12 cellular contexts compared by ENCODE assay signal in the genomic region with DNA sequence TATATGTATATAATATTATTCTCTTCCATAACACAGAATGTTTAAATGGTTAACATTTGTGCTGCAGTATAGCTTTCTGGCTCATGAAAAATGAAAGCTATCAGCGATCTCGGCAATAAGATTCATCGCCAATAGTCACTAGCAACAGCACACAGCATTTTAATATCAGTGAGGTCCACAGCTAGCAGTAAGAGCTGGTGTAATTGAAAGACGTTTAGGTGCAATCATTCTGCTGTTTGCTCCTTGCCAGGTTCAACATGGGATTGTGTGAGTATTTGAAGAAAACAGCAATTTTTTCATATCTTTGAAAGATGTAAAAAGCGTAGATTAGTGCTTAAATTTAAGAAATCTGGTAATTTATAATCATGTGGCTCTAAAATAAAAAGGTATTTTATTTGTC. TPM values are rescaled to one million over a fixed set of nuclear protein-coding genes. Genes with fewer than 3 reads are reported as not detected.
DNase-seq lines count a peak whose midpoint lies in the region; ATAC-seq and TF ChIP-seq lines count a peak whose summit lies in the region.
"Had no signal": no experiment of that assay in that cellular context is flagged by ENCODE, and none has a peak within 500 bp of the region (broad histone marks: within the 10 kb centered on the region; RNA-seq: fewer than 3 reads in every experiment).

No MANE protein-coding gene starts in this region.

- TF ChIP-seq CTCF in brain (conservative IDR thresholded peaks at IDR 0.05) (no peak), RWPE1 (conservative IDR thresholded peaks at IDR 0.05; ENCODE audit: low read depth) (no peak)

- peak overlapping the region; percentile 83 to 98 (median 94) for H3K27ac Mint-ChIP-seq in brain
- H3K27ac Mint-ChIP-seq: B cell had no signal

- CTCF ChIA-PET in RWPE1 (lab: Yijun Ruan, JAX), result no interaction called here

- no peak overlapping the region for H3K27ac ChIP-seq in RWPE1
- H3K27ac ChIP-seq: left lung, skin epidermis had no signal

- no peaks in the 10 kb centered on the region for H3K27me3 Mint-ChIP-seq in activated T-cell treated with anti-CD3 and anti-CD28 coated beads, Interleukin-2, amount 50 U/mL, for 4 hours (ENCODE audit: low read depth)
- no peaks in the 10 kb centered on the region for H3K27me3 Mint-ChIP-seq in brain
- H3K27me3 Mint-ChIP-seq: B cell had no signal

- peaks cover 3% of the 10 kb centered on the region for H3K36me3 Mint-ChIP-seq in activated T-cell treated with anti-CD3 and anti-CD28 coated beads, Interleukin-2, amount 50 U/mL, for 4 hours (ENCODE audit: insufficient read depth)
- H3K36me3 Mint-ChIP-seq in brain, result peaks cover 2% of the 10 kb centered on the region

- no peak for ATAC-seq in activated T-cell treated with anti-CD3 and anti-CD28 coated beads, Interleukin-2, amount 50 U/mL, for 4 hours
- ATAC-seq: left lung had no signal

- H3K4me3 Mint-ChIP-seq in activated T-cell treated with anti-CD3 and anti-CD28 coated beads, Interleukin-2, amount 50 U/mL, for 4 hours, result peak overlapping the region; percentile 45
- H3K4me3 Mint-ChIP-seq in brain, result peak overlapping the region; percentile 76 to 84 (median 78)

- H3K9me3 Mint-ChIP-seq in activated T-cell treated with anti-CD3 and anti-CD28 coated beads, Interleukin-2, amount 50 U/mL, for 4 hours, result no peaks in the 10 kb centered on the region
- H3K9me3 Mint-ChIP-seq in brain, result peaks cover 0 to 12% (median 11%) of the 10 kb centered on the region in 5 experiments

- POLR2A ChIA-PET in RWPE1 (lab: Yijun Ruan, JAX; ENCODE audit: low non-redundant PET), result no interaction called here

- no peak for DNase-seq in activated T-cell treated with anti-CD3 and anti-CD28 coated beads, Interleukin-2, amount 50 U/mL, for 4 hours
- DNase-seq in activated T-cell treated with anti-CD3 and anti-CD28 coated beads, Interleukin-2, amount 50 U/mL, for 48 hours, result no peak
- DNase-seq in NCI-H526 treated with DMSO at 0.1 percent for 48 hours (lab: John Stamatoyannopoulos, UW), result peak; percentile 65
- peak; percentile 49 for DNase-seq in putamen (ENCODE audit: low spot score)
- DNase-seq in AG08396 (ENCODE audit: low spot score), result no peak
- no peak for DNase-seq in RWPE1 (ENCODE audit: low spot score)
- no peak for DNase-seq in HUDEP-2 (lab: John Stamatoyannopoulos, UW; ENCODE audit: unreplicated experiment in 76 of 76)
- DNase-seq: Kasumi-1, left lung had no signal

- peaks cover 71% of the 10 kb centered on the region for H3K4me1 Mint-ChIP-seq in activated T-cell treated with anti-CD3 and anti-CD28 coated beads, Interleukin-2, amount 50 U/mL, for 4 hours (ENCODE audit: low read depth)
- H3K4me1 Mint-ChIP-seq in brain, result peaks cover 41% of the 10 kb centered on the region

RNA-seq across cellular contexts. Expression of a gene that starts 20.1 kb away (rescaled TPM):
- 10 to 100 TPM; 14.6 to 17.4 (median 15.0) TPM for total RNA-seq in activated T-cell treated with anti-CD3 and anti-CD28 coated beads, Interleukin-2, amount 50 U/mL, for 4 hours
- 25.4 TPM for polyA plus RNA-seq in brain (ENCODE audit: insufficient read depth, low read depth, low replicate concordance)

Comparison
In these comparisons a context has a peak if more than half of its experiments do, and no peak if none do; other contexts are left out.
1. DNase-seq: peak in NCI-H526 treated with DMSO at 0.1 percent for 48 hours (single experiment) and putamen (single experiment); none in activated T-cell treated with anti-CD3 and anti-CD28 coated beads, Interleukin-2, amount 50 U/mL, for 4 hours (single experiment), activated T-cell treated with anti-CD3 and anti-CD28 coated beads, Interleukin-2, amount 50 U/mL, for 48 hours (0 of 2), AG08396 (single experiment), RWPE1 (single experiment) and HUDEP-2 (0 of 76).